Comparison of ENCODE assay signal across 8 cellular contexts in genomic region chr6:27178001-27178730, GRCh38.
DNase-seq lines count a peak whose midpoint lies in the region; ATAC-seq, FAIRE-seq and TF ChIP-seq lines count a peak whose summit lies in the region.

No MANE protein-coding gene starts in this region.

- peak overlapping the region; percentile 97 for H3K4me3 Mint-ChIP-seq in progenitor cell of endocrine pancreas (ENCODE audit: low read depth)

- peaks cover 0 to 9% of the 10 kb centered on the region in 2 donors for H3K4me1 ChIP-seq in right atrium auricular region

- FAIRE-seq in GM19239 (lab: Jason Lieb, UNC), result peak; percentile 96
- peak; percentile 68 for FAIRE-seq in RCC 7860 (lab: Jason Lieb, UNC)

- H3K9me3 ChIP-seq in right atrium auricular region, result no peaks in the 10 kb centered on the region

- H3K27me3 Mint-ChIP-seq in progenitor cell of endocrine pancreas, result no peaks in the 10 kb centered on the region

- H3K9me3 Mint-ChIP-seq in progenitor cell of endocrine pancreas (ENCODE audit: low read depth), result peaks cover 25% of the 10 kb centered on the region

- peaks cover 2% of the 10 kb centered on the region for H3K36me3 Mint-ChIP-seq in progenitor cell of endocrine pancreas (ENCODE audit: insufficient read depth)

- TF ChIP-seq CTCF in right atrium auricular region (IDR thresholded peaks at IDR 0.05) (peak in 1 of 2 donors; percentile 4), progenitor cell of endocrine pancreas (IDR thresholded peaks at IDR 0.05; ENCODE audit: unreplicated experiment) (no peak)

- peak overlapping the region; percentile 85 to 92 for H3K4me3 ChIP-seq in right atrium auricular region

- peak overlapping the region; percentile 99 for H3K27ac Mint-ChIP-seq in progenitor cell of endocrine pancreas

- peak overlapping the region; percentile 75 to 83 for H3K27ac ChIP-seq in right atrium auricular region

- H3K36me3 ChIP-seq in right atrium auricular region, result no peaks in the 10 kb centered on the region

- peaks cover 2% of the 10 kb centered on the region for H3K4me1 Mint-ChIP-seq in progenitor cell of endocrine pancreas (ENCODE audit: low read depth)

- peak; percentile 36 for ATAC-seq in HG03432 (IDR thresholded peaks at IDR 0.05; ENCODE audit: unreplicated experiment)
- no peak for ATAC-seq in GM21381 (IDR thresholded peaks at IDR 0.05; ENCODE audit: unreplicated experiment)

- DNase-seq in COLO668 (lab: John Stamatoyannopoulos, UW; ENCODE audit: unreplicated experiment) (peak; percentile 33), GM19239 (ENCODE audit: insufficient read length, low spot score) (no peak), RCC 7860 (ENCODE audit: low spot score) (peak; percentile 47), amniotic epithelial cell (ENCODE audit: low read depth) (peak; percentile 89), right atrium auricular region (ENCODE audit: low spot score) (peak; percentile 79), progenitor cell of endocrine pancreas (ENCODE audit: low spot score, unreplicated experiment) (peak; percentile 22)

- no peaks in the 10 kb centered on the region for H3K27me3 ChIP-seq in right atrium auricular region
